8 cellular contexts compared by ENCODE assay signal in genomic region chr5:137695651-137696428, GRCh38.
DNase-seq lines count a peak whose midpoint lies in the region; ATAC-seq lines count a peak whose summit lies in the region.

No MANE protein-coding gene starts in this region.

- H3K27me3 ChIP-seq in effector memory CD4-positive, alpha-beta T cell (replicated peaks; ENCODE audit: control insufficient read depth, insufficient read depth, low read length, poor library complexity, severe bottlenecking) = no peaks in the 10 kb centered on the region

- peaks cover 26% of the 10 kb centered on the region for H3K4me1 ChIP-seq in effector memory CD4-positive, alpha-beta T cell (ENCODE audit: control insufficient read depth, insufficient read depth, low read length, poor library complexity, severe bottlenecking)

- H3K4me1 Mint-ChIP-seq in T-helper 2 cell treated with Interferon-gamma antibody and Interleukin-4, amounts not matched to agents 5 μg/mL and 100 μg/mL, for 36 hours (ENCODE audit: low read depth) = peaks cover 24% of the 10 kb centered on the region

- H3K36me3 ChIP-seq in effector memory CD4-positive, alpha-beta T cell (ENCODE audit: control insufficient read depth, insufficient read depth, low read length) = peaks cover 4% of the 10 kb centered on the region

- H3K27ac ChIP-seq in effector memory CD4-positive, alpha-beta T cell (ENCODE audit: insufficient read depth, low read length, poor library complexity, severe bottlenecking) = peak overlapping the region; percentile 47

- peaks cover 8% of the 10 kb centered on the region for H3K36me3 Mint-ChIP-seq in T-helper 2 cell treated with Interferon-gamma antibody and Interleukin-4, amounts not matched to agents 5 μg/mL and 100 μg/mL, for 36 hours (ENCODE audit: low read depth)

- peak overlapping the region; percentile 86 for H3K27ac Mint-ChIP-seq in T-helper 2 cell treated with Interferon-gamma antibody and Interleukin-4, amounts not matched to agents 5 μg/mL and 100 μg/mL, for 36 hours

- H3K27me3 Mint-ChIP-seq in T-helper 2 cell treated with Interferon-gamma antibody and Interleukin-4, amounts not matched to agents 5 μg/mL and 100 μg/mL, for 36 hours (ENCODE audit: low read depth) = no peaks in the 10 kb centered on the region

- DNase-seq in activated CD4-positive, CD25-positive, alpha-beta regulatory T cell treated with anti-CD3 and anti-CD28 coated beads, Interleukin-2, amount 50 U/mL, for 72 hours = no peak
- no peak for DNase-seq in T-helper 2 cell treated with Interferon-gamma antibody and Interleukin-4, amounts not matched to agents 5 μg/mL and 100 μg/mL, for 36 hours (ENCODE audit: low spot score)
- peak in 1 of 3 donors; percentile 5 for DNase-seq in effector memory CD4-positive, alpha-beta T cell
- DNase-seq in stimulated activated CD8-positive, alpha-beta memory T cell treated with anti-CD3 and anti-CD28 coated beads, Interleukin-4, amount 100 ng/mL, for 48 hours = peak; percentile 31
- DNase-seq in hypothalamus (lab: John Stamatoyannopoulos, UW) (no peak), NCI-H2029 treated with DMSO at 0.1 percent for 48 hours (lab: John Stamatoyannopoulos, UW) (no peak), Ammon's horn (ENCODE audit: low spot score) (no peak)

- no peaks in the 10 kb centered on the region for H3K9me3 Mint-ChIP-seq in T-helper 2 cell treated with Interferon-gamma antibody and Interleukin-4, amounts not matched to agents 5 μg/mL and 100 μg/mL, for 36 hours

- ATAC-seq in activated CD4-positive, CD25-positive, alpha-beta regulatory T cell treated with anti-CD3 and anti-CD28 coated beads, Interleukin-2, amount 50 U/mL, for 24 hours = peak; percentile 22 to 33

- peak overlapping the region; percentile 68 for H3K4me3 Mint-ChIP-seq in T-helper 2 cell treated with Interferon-gamma antibody and Interleukin-4, amounts not matched to agents 5 μg/mL and 100 μg/mL, for 36 hours

- no peaks in the 10 kb centered on the region for H3K9me3 ChIP-seq in effector memory CD4-positive, alpha-beta T cell (ENCODE audit: control insufficient read depth, low read length)

- peak overlapping the region; percentile 13 for H3K4me3 ChIP-seq in effector memory CD4-positive, alpha-beta T cell (ENCODE audit: insufficient read depth, low read depth, low read length, poor library complexity, severe bottlenecking)
